9 cellular contexts compared by ENCODE assay signal in genomic region chr1:79193211-79194079, GRCh38.
DNase-seq lines count a peak whose midpoint lies in the region; ATAC-seq and TF ChIP-seq lines count a peak whose summit lies in the region.
"Had no signal": no experiment of that assay in that cellular context is flagged by ENCODE, and none has a peak within 500 bp of the region (broad histone marks: within the 10 kb centered on the region; RNA-seq: fewer than 3 reads in every experiment).

No MANE protein-coding gene starts in this region.

- no peak overlapping the region for H3K56ac ChIP-seq in H9 (ENCODE audit: insufficient read length, low read depth, low read length)

- no peaks in the 10 kb centered on the region for H3K23me2 ChIP-seq in H9 (ENCODE audit: insufficient read length, low read depth, low read length, poor library complexity, severe bottlenecking)

- ATAC-seq in GM18502 (IDR thresholded peaks at IDR 0.05; ENCODE audit: poor library complexity, unreplicated experiment): peak; percentile 52
- ATAC-seq in HG03521 (IDR thresholded peaks at IDR 0.05; ENCODE audit: unreplicated experiment): no peak
- ATAC-seq: K562 had no signal

- H3K9ac ChIP-seq in H9 (ENCODE audit: extremely low read depth, insufficient read length, low read length): no peak overlapping the region

- peaks cover 11 to 13% of the 10 kb centered on the region in 2 experiments for H3K4me1 Mint-ChIP-seq in H9

- no peaks in the 10 kb centered on the region for H3K79me1 ChIP-seq in H9 (ENCODE audit: insufficient read depth, low read depth, low read length, poor library complexity, severe bottlenecking)

- H3K4me2 ChIP-seq in H9 (ENCODE audit: insufficient read depth, insufficient read length, low read length): no peak overlapping the region

- no peak overlapping the region for H2AK5ac ChIP-seq in H9 (ENCODE audit: insufficient read length, low read length)

- no peak for TF ChIP-seq CTCF in H9 (conservative IDR thresholded peaks at IDR 0.05)
- TF ChIP-seq CTCF in vagina (IDR thresholded peaks at IDR 0.05): no peak

- H3K27me3 ChIP-seq in H9 (ENCODE audit: insufficient read depth, low read length) (no peaks in the 10 kb centered on the region), vagina (no peaks in the 10 kb centered on the region)

- no peaks in the 10 kb centered on the region for H3K9me3 Mint-ChIP-seq in H9

- peak overlapping the region; percentile 87 for H3K18ac ChIP-seq in H9 (ENCODE audit: insufficient read length, low read depth, low read length)

- TF ChIP-seq POLR2A in vagina (IDR thresholded peaks at IDR 0.05): no peak

- H3K14ac ChIP-seq in H9 (ENCODE audit: insufficient read depth, low read length): no peak overlapping the region

- intact Hi-C loops in vagina (cut with DNase I): no loop called here

- H3K27ac Mint-ChIP-seq in H9: peak overlapping the region; percentile 75 to 99 (median 95)

- H3K4me3 Mint-ChIP-seq in H9: peak overlapping the region in 1 of 2 experiments; percentile 6; a peak in 1 of 5 replicates

- DNase-seq in H9 (peak; percentile 64), NCI-H226 (peak; percentile 62), glomerular visceral epithelial cell (ENCODE audit: extremely low spot score) (peak; percentile 21), vagina (ENCODE audit: extremely low spot score in 2 of 2) (no peak), hypothalamus (lab: John Stamatoyannopoulos, UW) (no peak)
- DNase-seq in stimulated activated CD8-positive, alpha-beta memory T cell treated with anti-CD3 and anti-CD28 coated beads, Interleukin-4, amount 100 ng/mL, for 48 hours: no peak

- WGBS in H9 (ENCODE audit: extremely low coverage, insufficient read length, low lambda C conversion rate): no CpG with 5 or more reads among the region's 7 CpGs

- no peak overlapping the region for H2BK120ac ChIP-seq in H9 (ENCODE audit: low read depth, low read length, poor library complexity, severe bottlenecking)

- no peak overlapping the region for H2BK15ac ChIP-seq in H9 (ENCODE audit: low read depth, low read length)

- H4K91ac ChIP-seq in H9 (ENCODE audit: insufficient read length, low read depth, low read length): no peak overlapping the region

- peak overlapping the region; percentile 71 for H2BK5ac ChIP-seq in H9 (ENCODE audit: insufficient read length, low read length)

- H3K4me3 ChIP-seq in vagina: no peak overlapping the region
- H3K4me3 ChIP-seq: K562 had no signal

- H2AFZ ChIP-seq in H9 (ENCODE audit: low read length): no peak overlapping the region

- H3K23ac ChIP-seq in H9 (ENCODE audit: insufficient read length, low read depth, low read length): no peak overlapping the region

- H3K4ac ChIP-seq in H9 (ENCODE audit: low read depth, low read length): no peak overlapping the region

- no peak overlapping the region for H4K5ac ChIP-seq in H9 (ENCODE audit: insufficient read length, low read depth, low read length)

- no peak overlapping the region for H4K8ac ChIP-seq in H9 (replicated peaks; ENCODE audit: insufficient read length, low read depth, low read length)

- no peak overlapping the region for H2BK12ac ChIP-seq in H9 (ENCODE audit: insufficient read length, low read depth, low read length)

- H3K36me3 ChIP-seq in vagina: no peaks in the 10 kb centered on the region

- H3K79me2 ChIP-seq in H9 (ENCODE audit: insufficient read depth, low read length): no peaks in the 10 kb centered on the region

- H3T11ph ChIP-seq in H9 (ENCODE audit: low read length): no peak overlapping the region

- no peaks in the 10 kb centered on the region; a peak in 1 of 7 replicates for H3K36me3 Mint-ChIP-seq in H9 (ENCODE audit: insufficient read depth in 1 of 3, low read depth in 3 of 3)

- no peaks in the 10 kb centered on the region for H4K20me1 ChIP-seq in H9 (ENCODE audit: control insufficient read depth, insufficient read depth, insufficient read length)

- H3K27ac ChIP-seq in H9 (ENCODE audit: insufficient read length, low read depth, low read length) (peak overlapping the region; percentile 89), vagina (no peak overlapping the region)

- no peaks in the 10 kb centered on the region for H3K27me3 Mint-ChIP-seq in H9 (ENCODE audit: low read depth)

- H3K9me3 ChIP-seq in H9 (ENCODE audit: control insufficient read depth, low read depth, low read length) (no peaks in the 10 kb centered on the region), vagina (no peaks in the 10 kb centered on the region)

- H2BK20ac ChIP-seq in H9 (ENCODE audit: low read depth, low read length, poor library complexity, severe bottlenecking): no peak overlapping the region

- peaks cover 2% of the 10 kb centered on the region; the same call in 1 of the 2 replicates for H3K4me1 ChIP-seq in H9 (ENCODE audit: insufficient read depth, low read length)
- H3K4me1 ChIP-seq in vagina: no peaks in the 10 kb centered on the region

Comparison
In these comparisons a context has a peak if more than half of its experiments do, and no peak if none do; other contexts are left out.
1. DNase-seq: peak in H9 (single experiment), NCI-H226 (single experiment) and glomerular visceral epithelial cell (single experiment); none in stimulated activated CD8-positive, alpha-beta memory T cell treated with anti-CD3 and anti-CD28 coated beads, Interleukin-4, amount 100 ng/mL, for 48 hours (single experiment), vagina (0 of 2) and hypothalamus (0 of 51).